Comparison of ENCODE assay signal across 17 cellular contexts in the genomic region with DNA sequence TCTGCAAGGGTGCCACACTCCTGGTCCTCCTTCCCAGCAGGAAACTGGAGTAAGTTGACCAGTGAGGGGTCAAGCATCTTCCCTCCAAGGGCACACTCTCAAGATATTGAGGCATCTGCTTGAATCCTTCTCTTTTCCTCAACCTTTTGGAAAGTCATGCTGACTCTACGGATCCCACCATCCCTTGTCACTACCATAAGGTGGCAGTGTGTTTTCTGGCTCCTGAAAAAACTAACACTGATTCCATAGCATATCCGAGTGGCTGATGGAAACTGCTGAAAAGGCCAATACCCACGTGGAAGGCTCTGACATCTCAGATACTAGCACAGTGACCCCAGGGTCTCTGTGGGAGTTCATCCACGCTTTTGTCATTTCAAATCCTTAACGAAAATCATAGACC. TPM values are rescaled to one million over a fixed set of nuclear protein-coding genes. Genes with fewer than 3 reads are reported as not detected.
"Had no signal": no experiment of that assay in that cellular context is flagged by ENCODE, and none has a peak within 500 bp of the region (broad histone marks: within the 10 kb centered on the region; RNA-seq: fewer than 3 reads in every experiment).

No MANE protein-coding gene starts in this region.

- H3K4me3 ChIP-seq: lower lobe of right lung, ovary, tibial artery had no signal

- H3K27ac ChIP-seq: lower lobe of right lung, ovary, tibial artery had no signal

- H3K4me1 ChIP-seq: lower lobe of right lung, tibial artery had no signal

- H3K9me3 ChIP-seq: lower lobe of right lung, ovary, tibial artery had no signal

- DNase-seq: activated CD4-positive, alpha-beta memory T cell treated with anti-CD3 and anti-CD28 coated beads for 36 hours; activated CD4-positive, alpha-beta T cell treated with anti-CD3 and anti-CD28 coated beads for 36 hours; activated effector memory CD4-positive, alpha-beta T cell treated with Interleukin-2 at 50 U/mL for 16 hours; activated T-cell treated with anti-CD3 and anti-CD28 coated beads, Interleukin-2, amount 50 U/mL, for 24 hours; effector CD8-positive, alpha-beta T cell; foreskin melanocyte; left cardiac atrium; lower lobe of right lung; midbrain; ovary; stimulated activated CD4-positive, alpha-beta T cell treated with anti-CD3 and anti-CD28 coated beads, Interleukin-2, amount 100 ng/mL, for 48 hours; T-helper 1 cell; T1000; tibial artery had no signal

- H3K36me3 ChIP-seq: ovary had no signal

- H3K27me3 ChIP-seq: ovary, tibial artery had no signal

- ATAC-seq: activated CD4-positive, alpha-beta T cell treated with anti-CD3 and anti-CD28 coated beads for 36 hours; left cardiac atrium; lower lobe of right lung; stimulated activated memory B cell treated with anti-CD40 and anti-IgM and Interleukin-4, amounts not matched to agents 10 μg/mL and 1 μg/mL and 100 μg/mL, for 72 hours had no signal

RNA-seq across cellular contexts. Expression of a gene that starts 37.1 kb away (rescaled TPM):
- total RNA-seq: activated CD4-positive, alpha-beta memory T cell treated with anti-CD3 and anti-CD28 coated beads for 36 hours; activated CD4-positive, alpha-beta T cell treated with anti-CD3 and anti-CD28 coated beads for 36 hours; left cardiac atrium; lower lobe of right lung; myocyte; ovary; subcutaneous adipose tissue had no signal
- polyA plus RNA-seq: ovary had no signal
